8 cellular contexts compared by ENCODE assay signal in genomic region chrX:152830312-152831305, GRCh38.
DNase-seq lines count a peak whose midpoint lies in the region; ATAC-seq and TF ChIP-seq lines count a peak whose summit lies in the region.

CETN2 (minus strand) TSS chrX:152830757; CDS start chrX:152830710, 47 bp downstream.
NSDHL (plus strand) TSS chrX:152831063; CDS start chrX:152846325, 15,262 bp downstream.

- peak; percentile 99 for ATAC-seq in HG03196 (IDR thresholded peaks at IDR 0.05; ENCODE audit: unreplicated experiment)
- ATAC-seq in central memory CD8-positive, alpha-beta T cell (replicated peaks; ENCODE audit: extremely low read depth, poor library complexity, severe bottlenecking), result peak; percentile 94

- in situ Hi-C loops in GM18951 (cut with MboI; ENCODE audit: low sequenced_read_pairs, unreplicated experiment), result no loop called here

- H3K27me3 Mint-ChIP-seq in central memory CD8-positive, alpha-beta T cell, result no peaks in the 10 kb centered on the region

- H3K36me3 Mint-ChIP-seq in central memory CD8-positive, alpha-beta T cell (ENCODE audit: insufficient read depth), result peaks cover 11% of the 10 kb centered on the region

- peak; percentile 71 for TF ChIP-seq POLR2A in GM18951 (IDR thresholded peaks at IDR 0.05; ENCODE audit: extremely low read depth, insufficient read depth, insufficient read length)

- peak within 1 kb of the TSS; percentile 99 for H3K27ac Mint-ChIP-seq in central memory CD8-positive, alpha-beta T cell (ENCODE audit: low read depth)

- DNase-seq in AG08395 (ENCODE audit: low spot score), result peak; percentile 97
- DNase-seq in NCI-H345 (lab: John Stamatoyannopoulos, UW), result peak; percentile 96
- DNase-seq in activated CD4-positive, CD25-positive, alpha-beta regulatory T cell (lab: John Stamatoyannopoulos, UW), result peak; percentile 83 to 87 (median 86)
- peak; percentile 85 to 94 for DNase-seq in central memory CD8-positive, alpha-beta T cell (ENCODE audit: low spot score in 2 of 2)
- peak; percentile 95 for DNase-seq in iris pigment epithelial cell (ENCODE audit: low read depth)
- peak; percentile 85 to 86 for DNase-seq in stimulated activated CD4-positive, alpha-beta T cell treated with anti-CD3 and anti-CD28 coated beads, Interleukin-12 subunit alpha, Interleukin-12 subunit beta, amount 100 ng/mL, for 24 hours (ENCODE audit: low read depth in 2 of 2)

- peak within 1 kb of the TSS; percentile 93 for H3K4me3 Mint-ChIP-seq in central memory CD8-positive, alpha-beta T cell

- H3K4me1 Mint-ChIP-seq in central memory CD8-positive, alpha-beta T cell, result peaks cover 34% of the 10 kb centered on the region

- no peaks in the 10 kb centered on the region for H3K9me3 Mint-ChIP-seq in central memory CD8-positive, alpha-beta T cell

Comparison
In these comparisons a context has a peak if more than half of its experiments do, and no peak if none do; other contexts are left out.
1. Peak in every context shown above with its lines: DNase-seq and ATAC-seq.